ENCODE assay signal across 3 cellular contexts in genomic region chr5:147377685-147378084, GRCh38.
TF ChIP-seq lines count a peak whose summit lies in the region.

No MANE protein-coding gene starts in this region.

TF ChIP-seq in A549, 52 proteins besides CTCF, POLR2A, EP300 and RAD21:
- TF ChIP-seq EHMT2 (IDR thresholded peaks at IDR 0.05; ENCODE audit: low read depth) (no peak), HOXB13 (CRISPR knock-in tag; IDR thresholded peaks at IDR 0.05; ENCODE audit: low read depth) (no peak), MAFK (IDR thresholded peaks at IDR 0.05; ENCODE audit: partially characterized antibody) (peak; percentile 93), BCL3 (IDR thresholded peaks at IDR 0.05) (no peak)

TF ChIP-seq in IMR-90, 13 proteins besides CTCF, POLR2A, EP300 and RAD21:
- TF ChIP-seq MAFK (IDR thresholded peaks at IDR 0.05; ENCODE audit: low read depth, low read length) (peak; percentile 98), CEBPB (IDR thresholded peaks at IDR 0.05; ENCODE audit: low read depth, low read length) (no peak)
TF ChIP-seq in IMR-90: peak in this region for 1.

TF ChIP-seq in H1, 55 proteins besides CTCF, POLR2A, EP300 and RAD21:
- TF ChIP-seq SP1 (IDR thresholded peaks at IDR 0.05; ENCODE audit: low read depth, low read length) (no peak), CHD1 (IDR thresholded peaks at IDR 0.05; ENCODE audit: low read depth, low read length) (no peak), MAFK (IDR thresholded peaks at IDR 0.05; ENCODE audit: low read depth, low read length) (peak; percentile 93)
